ENCODE assay signal across 15 cellular contexts in the genomic region with DNA sequence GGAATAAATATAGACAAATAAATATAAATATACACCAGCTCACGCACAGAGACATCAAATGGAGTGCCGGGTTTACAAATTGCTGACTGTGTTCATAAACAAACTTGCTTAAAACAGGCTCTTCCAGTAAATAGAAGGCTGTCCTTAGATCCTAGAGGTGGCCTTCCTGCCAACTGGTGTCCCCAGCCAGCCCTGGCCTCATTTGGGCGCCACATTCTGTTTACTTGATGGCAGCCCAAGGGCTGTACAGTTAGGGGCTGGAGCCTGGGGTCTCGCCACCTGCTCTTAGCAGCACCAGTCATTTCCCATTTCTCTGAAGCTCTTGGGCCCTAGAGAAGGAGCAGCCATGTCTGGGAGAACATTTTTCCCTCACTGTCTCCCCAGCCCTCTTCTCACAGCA.
"Had no signal": no experiment of that assay in that cellular context is flagged by ENCODE, and none has a peak within 500 bp of the region (broad histone marks: within the 10 kb centered on the region; RNA-seq: fewer than 3 reads in every experiment).

No MANE protein-coding gene starts in this region.

- H3K27ac Mint-ChIP-seq: endodermal cell had no signal

- H2AFZ ChIP-seq: neural progenitor cell had no signal

- H3K27ac ChIP-seq: gastrocnemius medialis, heart left ventricle, neural progenitor cell, psoas muscle, right lobe of liver, thoracic aorta, WERI-Rb-1 had no signal

- H3K27me3 ChIP-seq: gastrocnemius medialis, heart left ventricle, neural progenitor cell, right lobe of liver, stomach had no signal

- H3K4me2 ChIP-seq: neural progenitor cell, smooth muscle cell had no signal

- DNase-seq: activated CD4-positive, alpha-beta T cell treated with anti-CD3 and anti-CD28 coated beads for 36 hours; gastrocnemius medialis; psoas muscle; right lobe of liver; stomach; WERI-Rb-1 had no signal

- H3K9me3 Mint-ChIP-seq: activated CD4-positive, alpha-beta memory T cell treated with anti-CD3 and anti-CD28 coated beads, Interleukin-2, amount 10 ng/mL, durations not matched to agents 7 days and 5 days; activated naive CD8-positive, alpha-beta T cell treated with anti-CD3 and anti-CD28 coated beads for 36 hours; activated T-helper 1 cell treated with anti-CD3 and anti-CD28 coated beads, Interleukin-12 subunit alpha, Interleukin-12 subunit beta, Interleukin-2, Interleukin-4 antibody, amounts not matched to agents 30 ng/mL and 10 ng/mL and 1 ng/mL, durations not matched to agents 14 hours and 24 hours and 36 hours; endodermal cell; immature natural killer cell; neural progenitor cell had no signal

- ATAC-seq: heart left ventricle, right lobe of liver had no signal

- H3K27me3 Mint-ChIP-seq: activated CD4-positive, alpha-beta memory T cell treated with anti-CD3 and anti-CD28 coated beads, Interleukin-2, amount 10 ng/mL, durations not matched to agents 7 days and 5 days; activated CD4-positive, alpha-beta T cell treated with anti-CD3 and anti-CD28 coated beads for 36 hours; activated naive CD8-positive, alpha-beta T cell treated with anti-CD3 and anti-CD28 coated beads for 36 hours had no signal

- H3K9ac ChIP-seq: neural progenitor cell had no signal

- H3K4me1 ChIP-seq: right lobe of liver had no signal

- H3K9me3 ChIP-seq: gastrocnemius medialis, heart left ventricle, psoas muscle, right lobe of liver, stomach, thoracic aorta had no signal

- H3K36me3 Mint-ChIP-seq: activated naive CD8-positive, alpha-beta T cell treated with anti-CD3 and anti-CD28 coated beads for 36 hours had no signal

- H3K36me3 ChIP-seq: gastrocnemius medialis, neural progenitor cell, right lobe of liver, WERI-Rb-1 had no signal

- H3K4me3 Mint-ChIP-seq: activated CD4-positive, alpha-beta T cell treated with anti-CD3 and anti-CD28 coated beads for 36 hours; endodermal cell; neural progenitor cell had no signal

- H3K4me3 ChIP-seq: gastrocnemius medialis, heart left ventricle, neural progenitor cell, psoas muscle, right lobe of liver, smooth muscle cell, stomach, thoracic aorta had no signal
